In the genomic region with DNA sequence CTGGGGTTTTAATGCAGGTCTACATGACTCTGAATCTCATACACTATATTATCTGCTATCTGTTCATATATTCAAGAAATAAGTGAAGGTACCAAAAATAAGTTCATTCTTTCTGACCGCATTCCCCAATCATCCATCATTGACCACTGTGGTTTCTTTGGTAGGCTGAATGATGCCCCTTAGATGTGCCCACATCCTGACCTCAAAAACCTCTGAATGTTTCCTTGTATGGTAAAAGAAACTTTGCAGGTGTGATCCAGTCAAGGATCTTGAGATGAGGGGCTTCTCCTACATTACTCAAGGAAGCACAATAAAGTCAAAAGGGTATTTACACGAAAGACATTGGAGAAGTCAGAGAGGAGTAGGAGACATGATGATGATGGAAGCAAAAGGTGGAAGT, we compare ENCODE assay signal across 19 cellular contexts.
DNase-seq lines count a peak whose midpoint lies in the region; ATAC-seq and TF ChIP-seq lines count a peak whose summit lies in the region.
"Had no signal": no experiment of that assay in that cellular context is flagged by ENCODE, and none has a peak within 500 bp of the region (broad histone marks: within the 10 kb centered on the region; RNA-seq: fewer than 3 reads in every experiment).

No MANE protein-coding gene starts in this region.

- H3K4me1 ChIP-seq in BLaER1 treated with 17β-estradiol and CSF1 and Interleukin-3, amounts not matched to agents 10 nM and 100 nM, result peaks cover 19 to 55% (median 29%) of the 10 kb centered on the region in 10 experiments
- no peaks in the 10 kb centered on the region for H3K4me1 ChIP-seq in body of pancreas
- H3K4me1 ChIP-seq: adrenal gland had no signal

- no peaks in the 10 kb centered on the region for H3K9me3 ChIP-seq in BLaER1 treated with 17β-estradiol and CSF1 and Interleukin-3, amounts not matched to agents 10 nM and 100 nM (replicated peaks in 1 of 11)
- H3K9me3 ChIP-seq in T-helper 17 cell (ENCODE audit: control insufficient read depth, low read length, poor library complexity, severe bottlenecking) (no peaks in the 10 kb centered on the region), body of pancreas (no peaks in the 10 kb centered on the region)
- H3K9me3 ChIP-seq: adrenal gland, left lung, pancreas, SK-N-SH, thoracic aorta had no signal

- H3K4me3 ChIP-seq in BLaER1 treated with 17β-estradiol and CSF1 and Interleukin-3, amounts not matched to agents 10 nM and 100 nM, result no peak overlapping the region
- H3K4me3 ChIP-seq in body of pancreas, result no peak overlapping the region
- H3K4me3 ChIP-seq: adrenal gland, left lung, pancreas, thoracic aorta had no signal

- peak; percentile 42 for DNase-seq in Daoy (ENCODE audit: low read depth)
- no peak for DNase-seq in T-helper 17 cell
- peak; percentile 70 for DNase-seq in glomerular visceral epithelial cell (ENCODE audit: extremely low spot score)
- DNase-seq in iPS-NIHi7 (ENCODE audit: extremely low spot score), result no peak
- DNase-seq in body of pancreas, result no peak
- DNase-seq in SHP77 treated with DMSO at 0.1 percent for 48 hours (lab: John Stamatoyannopoulos, UW), result no peak
- DNase-seq: adrenal gland; AML-193; H9; left lung; NCI-H1092; NCI-H2107; NCI-H526; pancreas; SK-N-SH; stimulated activated CD4-positive, alpha-beta T cell treated with anti-CD3 and anti-CD28 coated beads, Interleukin-4, amount 100 ng/mL, for 24 hours had no signal

- ATAC-seq in T-helper 17 cell, result peak; percentile 23
- no peak for ATAC-seq in body of pancreas
- ATAC-seq: left lung, Panc1, pancreas had no signal

- H3K27ac ChIP-seq in BLaER1 treated with 17β-estradiol and CSF1 and Interleukin-3, amounts not matched to agents 10 nM and 100 nM, result no peak overlapping the region
- H3K27ac ChIP-seq in body of pancreas, result no peak overlapping the region
- H3K27ac ChIP-seq: adrenal gland, left lung, pancreas, thoracic aorta had no signal

- no peak overlapping the region for H3K9ac ChIP-seq in BLaER1 treated with 17β-estradiol and CSF1 and Interleukin-3, amounts not matched to agents 10 nM and 100 nM
- H3K9ac ChIP-seq: SK-N-SH had no signal

- no peaks in the 10 kb centered on the region; a peak in 2 of 22 replicates for H4K20me1 ChIP-seq in BLaER1 treated with 17β-estradiol and CSF1 and Interleukin-3, amounts not matched to agents 10 nM and 100 nM

- H3K27me3 ChIP-seq in BLaER1 treated with 17β-estradiol and CSF1 and Interleukin-3, amounts not matched to agents 10 nM and 100 nM, result peaks cover 31 to 53% (median 41%) of the 10 kb centered on the region in 11 experiments
- no peaks in the 10 kb centered on the region for H3K27me3 ChIP-seq in body of pancreas
- H3K27me3 ChIP-seq: adrenal gland, left lung, pancreas had no signal

- H3K4me3 Mint-ChIP-seq in T-helper 17 cell, result no peak overlapping the region
- H3K4me3 Mint-ChIP-seq: H9 had no signal

- intact Hi-C loops in body of pancreas (cut with DNase I), result no loop called here

- H3K36me3 Mint-ChIP-seq in T-helper 17 cell (ENCODE audit: low read depth), result peaks cover 10% of the 10 kb centered on the region

- WGBS in body of pancreas, 2 donors, result 35 to 43% methylated on average over 2 of the region's 2 CpGs

- H3K4me2 ChIP-seq in BLaER1 treated with 17β-estradiol and CSF1 and Interleukin-3, amounts not matched to agents 10 nM and 100 nM, result peak overlapping the region; percentile 8 to 79 (median 34); a peak in 18 of 22 replicates
- H3K4me2 ChIP-seq: SK-N-SH had no signal

- TF ChIP-seq POLR2A in body of pancreas (IDR thresholded peaks at IDR 0.05), result no peak

- peaks cover 89% of the 10 kb centered on the region for H3K27me3 Mint-ChIP-seq in T-helper 17 cell

- H3K36me3 ChIP-seq in BLaER1 treated with 17β-estradiol and CSF1 and Interleukin-3, amounts not matched to agents 10 nM and 100 nM, result no peaks in the 10 kb centered on the region
- H3K36me3 ChIP-seq in body of pancreas (replicated peaks in 1 of 2; ENCODE audit: insufficient read depth in 1 of 2, low read depth in 2 of 2), result no peaks in the 10 kb centered on the region
- H3K36me3 ChIP-seq: adrenal gland, left lung, pancreas, thoracic aorta had no signal

- no peak for TF ChIP-seq CTCF in body of pancreas (IDR thresholded peaks at IDR 0.05)

- H3K27ac Mint-ChIP-seq in T-helper 17 cell, result no peak overlapping the region
- H3K27ac Mint-ChIP-seq: H9 had no signal

- H3K4me1 Mint-ChIP-seq in T-helper 17 cell, result peaks cover 21% of the 10 kb centered on the region
- H3K4me1 Mint-ChIP-seq: H9 had no signal

Comparison
In these comparisons a context has a peak if more than half of its experiments do, and no peak if none do; other contexts are left out.
1. DNase-seq: peak in Daoy (single experiment) and glomerular visceral epithelial cell (single experiment); none in T-helper 17 cell (0 of 3), iPS-NIHi7 (single experiment), body of pancreas (0 of 4) and SHP77 treated with DMSO at 0.1 percent for 48 hours (single experiment).